8 cellular contexts compared by ENCODE assay signal in the genomic region with DNA sequence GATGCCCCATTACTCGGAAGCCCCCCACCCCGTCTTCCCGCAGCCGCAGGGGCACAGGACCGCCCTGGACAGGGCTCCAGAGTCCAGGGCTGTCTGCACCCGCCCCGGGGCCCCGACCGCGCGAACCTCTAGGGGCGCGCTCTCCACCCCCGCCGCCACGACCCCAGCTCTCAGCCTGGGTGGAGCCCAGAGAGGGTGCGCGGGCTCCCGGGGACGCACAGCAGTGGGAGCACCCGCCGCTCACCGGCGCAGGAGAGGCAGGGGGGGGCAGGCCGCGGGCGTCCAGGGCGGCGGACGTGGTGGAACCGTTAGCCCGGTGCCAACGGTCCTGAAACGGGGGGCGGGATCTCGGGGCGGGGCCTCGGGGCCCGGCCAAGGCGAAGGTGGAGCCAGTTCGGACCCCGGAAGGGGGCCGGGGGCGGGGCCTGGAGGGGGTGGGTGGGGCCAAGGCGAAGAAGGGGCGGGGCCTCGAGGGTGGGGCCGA. TPM values are rescaled to one million over a fixed set of nuclear protein-coding genes. Genes with fewer than 3 reads are reported as not detected.
DNase-seq lines count a peak whose midpoint lies in the region; ATAC-seq and TF ChIP-seq lines count a peak whose summit lies in the region.

A gene with protein sequence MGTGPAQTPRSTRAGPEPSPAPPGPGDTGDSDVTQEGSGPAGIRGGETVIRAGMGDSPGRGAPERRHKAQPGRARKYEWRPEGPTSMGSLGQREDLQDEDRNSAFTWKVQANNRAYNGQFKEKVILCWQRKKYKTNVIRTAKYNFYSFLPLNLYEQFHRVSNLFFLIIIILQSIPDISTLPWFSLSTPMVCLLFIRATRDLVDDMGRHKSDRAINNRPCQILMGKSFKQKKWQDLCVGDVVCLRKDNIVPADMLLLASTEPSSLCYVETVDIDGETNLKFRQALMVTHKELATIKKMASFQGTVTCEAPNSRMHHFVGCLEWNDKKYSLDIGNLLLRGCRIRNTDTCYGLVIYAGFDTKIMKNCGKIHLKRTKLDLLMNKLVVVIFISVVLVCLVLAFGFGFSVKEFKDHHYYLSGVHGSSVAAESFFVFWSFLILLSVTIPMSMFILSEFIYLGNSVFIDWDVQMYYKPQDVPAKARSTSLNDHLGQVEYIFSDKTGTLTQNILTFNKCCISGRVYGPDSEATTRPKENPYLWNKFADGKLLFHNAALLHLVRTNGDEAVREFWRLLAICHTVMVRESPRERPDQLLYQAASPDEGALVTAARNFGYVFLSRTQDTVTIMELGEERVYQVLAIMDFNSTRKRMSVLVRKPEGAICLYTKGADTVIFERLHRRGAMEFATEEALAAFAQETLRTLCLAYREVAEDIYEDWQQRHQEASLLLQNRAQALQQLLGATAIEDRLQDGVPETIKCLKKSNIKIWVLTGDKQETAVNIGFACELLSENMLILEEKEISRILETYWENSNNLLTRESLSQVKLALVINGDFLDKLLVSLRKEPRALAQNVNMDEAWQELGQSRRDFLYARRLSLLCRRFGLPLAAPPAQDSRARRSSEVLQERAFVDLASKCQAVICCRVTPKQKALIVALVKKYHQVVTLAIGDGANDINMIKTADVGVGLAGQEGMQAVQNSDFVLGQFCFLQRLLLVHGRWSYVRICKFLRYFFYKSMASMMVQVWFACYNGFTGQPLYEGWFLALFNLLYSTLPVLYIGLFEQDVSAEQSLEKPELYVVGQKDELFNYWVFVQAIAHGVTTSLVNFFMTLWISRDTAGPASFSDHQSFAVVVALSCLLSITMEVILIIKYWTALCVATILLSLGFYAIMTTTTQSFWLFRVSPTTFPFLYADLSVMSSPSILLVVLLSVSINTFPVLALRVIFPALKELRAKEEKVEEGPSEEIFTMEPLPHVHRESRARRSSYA (N-terminal part only) (minus strand): TSS at position 335 of the 484 bp plus-strand sequence. CDS start 540 bp downstream, outside the sequence.

- H3K79me2 ChIP-seq in H9 (ENCODE audit: insufficient read depth, low read length) (no peaks in the 10 kb centered on the region), neural progenitor cell (ENCODE audit: low read depth) (no peaks in the 10 kb centered on the region)

- H3K4me3 Mint-ChIP-seq in H9: peak within 1 kb of the TSS; percentile 76 to 93
- H3K4me3 Mint-ChIP-seq in neural progenitor cell: peak within 1 kb of the TSS; percentile 91

- H2BK120ac ChIP-seq in H9 (ENCODE audit: low read depth, low read length, poor library complexity, severe bottlenecking): no peak within 1 kb of the TSS

- H3K9ac ChIP-seq in H9 (ENCODE audit: extremely low read depth, insufficient read length, low read length) (no peak within 1 kb of the TSS), neural progenitor cell (no peak within 1 kb of the TSS)

- TF ChIP-seq CTCF in GM12865 (IDR thresholded peaks at IDR 0.05; ENCODE audit: insufficient read depth, low read depth, low read length, missing control alignments): peak; percentile 32
- TF ChIP-seq CTCF in H9 (conservative IDR thresholded peaks at IDR 0.05): peak; percentile 54
- peak in 4 of 6 experiments; percentile 19 to 24 (median 22) for TF ChIP-seq CTCF in Peyer's patch (IDR thresholded peaks at IDR 0.05)
- TF ChIP-seq CTCF in neural progenitor cell (IDR thresholded peaks at IDR 0.05): peak; percentile 37

- H2AFZ ChIP-seq in H9 (ENCODE audit: low read length): no peak within 1 kb of the TSS
- H2AFZ ChIP-seq in neural progenitor cell (replicated peaks): no peak within 1 kb of the TSS

- no peak within 1 kb of the TSS for H3K23ac ChIP-seq in H9 (ENCODE audit: insufficient read length, low read depth, low read length)

- peaks cover 9% of the 10 kb centered on the region for H3K27me3 Mint-ChIP-seq in H9 (ENCODE audit: low read depth)
- H3K27me3 Mint-ChIP-seq in neural progenitor cell (ENCODE audit: insufficient read depth, low read depth): peaks cover 17% of the 10 kb centered on the region

- no peak within 1 kb of the TSS for H2BK5ac ChIP-seq in H9 (ENCODE audit: insufficient read length, low read length)

- TF ChIP-seq POLR2A in Peyer's patch (IDR thresholded peaks at IDR 0.05): no peak

- no peak within 1 kb of the TSS for H2AK5ac ChIP-seq in H9 (ENCODE audit: insufficient read length, low read length)

- H3K79me1 ChIP-seq in H9 (ENCODE audit: insufficient read depth, low read depth, low read length, poor library complexity, severe bottlenecking): no peaks in the 10 kb centered on the region

- peak within 1 kb of the TSS; percentile 80 to 98 (median 98); a peak in 6 of 7 replicates for H3K27ac Mint-ChIP-seq in H9
- peak within 1 kb of the TSS; percentile 74 for H3K27ac Mint-ChIP-seq in neural progenitor cell

- peak within 1 kb of the TSS; percentile 77; the same call in 1 of the 2 replicates for H3K14ac ChIP-seq in H9 (ENCODE audit: insufficient read depth, low read length)

- no peak within 1 kb of the TSS for H3K4ac ChIP-seq in H9 (ENCODE audit: low read depth, low read length)

- no peak within 1 kb of the TSS for H2BK20ac ChIP-seq in H9 (ENCODE audit: low read depth, low read length, poor library complexity, severe bottlenecking)

- no peak within 1 kb of the TSS for H4K91ac ChIP-seq in H9 (ENCODE audit: insufficient read length, low read depth, low read length)

- no CpG with 5 or more reads among the region's 48 CpGs for WGBS in H9 (ENCODE audit: extremely low coverage, insufficient read length, low lambda C conversion rate)

- no peak within 1 kb of the TSS for H3T11ph ChIP-seq in H9 (ENCODE audit: low read length)

- no peak within 1 kb of the TSS for H4K8ac ChIP-seq in H9 (replicated peaks; ENCODE audit: insufficient read length, low read depth, low read length)

- H3K9me3 ChIP-seq in H9 (ENCODE audit: control insufficient read depth, low read depth, low read length): no peaks in the 10 kb centered on the region
- no peaks in the 10 kb centered on the region for H3K9me3 ChIP-seq in Peyer's patch
- H3K9me3 ChIP-seq in neural progenitor cell (ENCODE audit: low read depth): no peaks in the 10 kb centered on the region

- H4K5ac ChIP-seq in H9 (ENCODE audit: insufficient read length, low read depth, low read length): no peak within 1 kb of the TSS

- H3K27me3 ChIP-seq in H9 (ENCODE audit: insufficient read depth, low read length): no peaks in the 10 kb centered on the region
- no peaks in the 10 kb centered on the region for H3K27me3 ChIP-seq in Peyer's patch
- H3K27me3 ChIP-seq in neural progenitor cell: peaks cover 17% of the 10 kb centered on the region

- no peak for DNase-seq in GM12865 (ENCODE audit: low read depth)
- DNase-seq in H9: no peak
- DNase-seq in Peyer's patch: peak in 2 of 3 donors; percentile 75 to 93
- peak; percentile 69 for DNase-seq in effector CD4-positive, alpha-beta T cell
- DNase-seq in neural progenitor cell (ENCODE audit: low spot score): no peak
- no peak for DNase-seq in kidney glomerular epithelial cell (lab: John Stamatoyannopoulos, UW)
- no peak for DNase-seq in islet precursor cell

- H2BK15ac ChIP-seq in H9 (ENCODE audit: low read depth, low read length): no peak within 1 kb of the TSS

- peaks cover 2% of the 10 kb centered on the region for H3F3A ChIP-seq in neural progenitor cell (ENCODE audit: low read depth)

- H3K4me1 Mint-ChIP-seq in H9 (peaks cover 6% of the 10 kb centered on the region in 2 experiments), neural progenitor cell (peaks cover 12% of the 10 kb centered on the region)

- H3K9me3 Mint-ChIP-seq in H9: no peaks in the 10 kb centered on the region
- no peaks in the 10 kb centered on the region for H3K9me3 Mint-ChIP-seq in neural progenitor cell

- H3K4me2 ChIP-seq in H9 (ENCODE audit: insufficient read depth, insufficient read length, low read length): peak within 1 kb of the TSS; percentile 53
- peak within 1 kb of the TSS; percentile 71 for H3K4me2 ChIP-seq in neural progenitor cell

- H3K27ac ChIP-seq in H9 (ENCODE audit: insufficient read length, low read depth, low read length): no peak within 1 kb of the TSS
- peak within 1 kb of the TSS; percentile 60 to 79 (median 68) for H3K27ac ChIP-seq in Peyer's patch
- H3K27ac ChIP-seq in neural progenitor cell: no peak within 1 kb of the TSS

- H3K4me1 ChIP-seq in H9 (ENCODE audit: insufficient read depth, low read length): no peaks in the 10 kb centered on the region
- H3K4me1 ChIP-seq in Peyer's patch: peaks cover 6 to 19% (median 13%) of the 10 kb centered on the region in 4 donors
- H3K4me1 ChIP-seq in neural progenitor cell: no peaks in the 10 kb centered on the region

- H4K20me1 ChIP-seq in H9 (ENCODE audit: control insufficient read depth, insufficient read depth, insufficient read length) (peaks cover 2% of the 10 kb centered on the region), neural progenitor cell (ENCODE audit: low read depth) (peaks cover 11% of the 10 kb centered on the region)

- H3K36me3 Mint-ChIP-seq in H9 (ENCODE audit: insufficient read depth in 1 of 3, low read depth in 3 of 3) (peaks cover 0 to 13% (median 5%) of the 10 kb centered on the region in 3 experiments; a peak in 5 of 7 replicates), neural progenitor cell (no peaks in the 10 kb centered on the region)

- peaks cover 3% of the 10 kb centered on the region for H3K23me2 ChIP-seq in H9 (ENCODE audit: insufficient read length, low read depth, low read length, poor library complexity, severe bottlenecking)

- H3K18ac ChIP-seq in H9 (ENCODE audit: insufficient read length, low read depth, low read length): no peak within 1 kb of the TSS

- H3K4me3 ChIP-seq in GM12865 (ENCODE audit: low read depth, low read length) (peak within 1 kb of the TSS; percentile 51), Peyer's patch (peak within 1 kb of the TSS; percentile 57 to 63 (median 58)), neural progenitor cell (peak within 1 kb of the TSS; percentile 43)

- H3K36me3 ChIP-seq in Peyer's patch (peaks cover 0 to 25% (median 0%) of the 10 kb centered on the region in 3 donors), neural progenitor cell (no peaks in the 10 kb centered on the region)

- no peak within 1 kb of the TSS for H3K56ac ChIP-seq in H9 (ENCODE audit: insufficient read length, low read depth, low read length)

- ATAC-seq in GM21786 (IDR thresholded peaks at IDR 0.05; ENCODE audit: unreplicated experiment): no peak

- no peak within 1 kb of the TSS for H2BK12ac ChIP-seq in H9 (ENCODE audit: insufficient read length, low read depth, low read length)

RNA-seq across cellular contexts. Expression of the gene that starts here (rescaled TPM):
- total RNA-seq in H9 (2021): 8.7 and 9.6 TPM in 2 replicates
- 1 to 10 TPM in 1 of 4 donors, under 1 TPM in 2, not detected in 1; 0.35 to 4.5 (median 0.94) TPM for total RNA-seq in Peyer's patch
- total RNA-seq in neural progenitor cell (ENCODE audit: low replicate concordance): 0.06 and 1.5 TPM in 2 replicates

Comparison
In these comparisons a context has a peak if more than half of its experiments do, and no peak if none do; other contexts are left out.
1. DNase-seq: peak in Peyer's patch (2 of 3) and effector CD4-positive, alpha-beta T cell (single experiment); none in GM12865 (single experiment), H9 (single experiment), neural progenitor cell (single experiment), kidney glomerular epithelial cell (single experiment) and islet precursor cell (single experiment).
2. H3K27ac ChIP-seq: peak in Peyer's patch (4 of 4); none in H9 (single experiment) and neural progenitor cell (single experiment).
3. Peak in every context shown above with its lines, with median percentiles within 50 percentile points of each other: H3K4me3 ChIP-seq and CTCF ChIP-seq.